9 cellular contexts compared by ENCODE assay signal in genomic region chr5:109921735-109922395, GRCh38.
A peak's percentile ranks its signal among the peaks of the same experiment; 100 is the strongest.
DNase-seq lines count a peak whose midpoint lies in the region; ATAC-seq and TF ChIP-seq lines count a peak whose summit lies in the region.
"Had no signal": no experiment of that assay in that cellular context is flagged by ENCODE, and none has a peak within 500 bp of the region (broad histone marks: within the 10 kb centered on the region; RNA-seq: fewer than 3 reads in every experiment).

No MANE protein-coding gene starts in this region.

- peak; percentile 90 for ATAC-seq in T-helper 17 cell
- ATAC-seq in central memory CD8-positive, alpha-beta T cell (replicated peaks; ENCODE audit: extremely low read depth, poor library complexity, severe bottlenecking), result peak; percentile 84
- ATAC-seq in HG03378 (IDR thresholded peaks at IDR 0.05; ENCODE audit: unreplicated experiment), result no peak
- ATAC-seq: HCT116 had no signal

- peak overlapping the region in 3 of 5 donors; percentile 8 to 36 (median 8) for H3K27ac ChIP-seq in stomach

- peak overlapping the region; percentile 95 for H3K27ac Mint-ChIP-seq in T-helper 17 cell
- peak overlapping the region; percentile 24 for H3K27ac Mint-ChIP-seq in central memory CD8-positive, alpha-beta T cell (ENCODE audit: low read depth)

- peaks cover 0 to 19% (median 9%) of the 10 kb centered on the region in 4 donors for H3K4me1 ChIP-seq in stomach

- H3K36me3 Mint-ChIP-seq in T-helper 17 cell (ENCODE audit: low read depth), result no peaks in the 10 kb centered on the region
- peaks cover 2% of the 10 kb centered on the region for H3K36me3 Mint-ChIP-seq in central memory CD8-positive, alpha-beta T cell (ENCODE audit: insufficient read depth)

- peaks cover 12% of the 10 kb centered on the region for H3K27me3 Mint-ChIP-seq in T-helper 17 cell
- no peaks in the 10 kb centered on the region for H3K27me3 Mint-ChIP-seq in central memory CD8-positive, alpha-beta T cell

- H3K36me3 ChIP-seq in stomach, result no peaks in the 10 kb centered on the region

- no peak for TF ChIP-seq CTCF in stomach (IDR thresholded peaks at IDR 0.05)

- intact Hi-C loops in stomach (cut with DNase I; ENCODE audit: low total_unique reads), result no loop called here

- H3K27me3 ChIP-seq in stomach, result no peaks in the 10 kb centered on the region

- no peak overlapping the region for H3K4me3 ChIP-seq in stomach

- DNase-seq in activated T-cell treated with anti-CD3 and anti-CD28 coated beads for 1 hour (ENCODE audit: low read depth) (peak; percentile 39), activated T-cell treated with anti-CD3 and anti-CD28 coated beads for 4 hours (no peak), T-helper 17 cell (peak in 2 of 3 donors; percentile 9 to 27), stomach (peak; percentile 75), T1000 (lab: John Stamatoyannopoulos, UW) (no peak), SKM-1 (lab: John Stamatoyannopoulos, UW; ENCODE audit: unreplicated experiment) (no peak)
- peak; percentile 17 to 53 for DNase-seq in central memory CD8-positive, alpha-beta T cell (ENCODE audit: low spot score in 2 of 2)

- WGBS in stomach, 5 donors, result 21 to 45% (median 30%) methylated on average over 5 of the region's 5 CpGs

- no peaks in the 10 kb centered on the region for H3K9me3 Mint-ChIP-seq in central memory CD8-positive, alpha-beta T cell

- no peak for TF ChIP-seq POLR2A in stomach (IDR thresholded peaks at IDR 0.05)

- H3K9me3 ChIP-seq in T-helper 17 cell (ENCODE audit: control insufficient read depth, low read length, poor library complexity, severe bottlenecking) (no peaks in the 10 kb centered on the region), stomach (no peaks in the 10 kb centered on the region)

- H3K4me1 Mint-ChIP-seq in T-helper 17 cell, result peaks cover 25% of the 10 kb centered on the region
- peaks cover 33% of the 10 kb centered on the region for H3K4me1 Mint-ChIP-seq in central memory CD8-positive, alpha-beta T cell

- TF ChIP-seq EP300 in stomach (IDR thresholded peaks at IDR 0.05), result no peak

- peak overlapping the region; percentile 81 for H3K4me3 Mint-ChIP-seq in T-helper 17 cell
- H3K4me3 Mint-ChIP-seq in central memory CD8-positive, alpha-beta T cell, result peak overlapping the region; percentile 59

Comparison
In these comparisons a context has a peak if more than half of its experiments do, and no peak if none do; other contexts are left out.
1. DNase-seq: peak in activated T-cell treated with anti-CD3 and anti-CD28 coated beads for 1 hour (single experiment), T-helper 17 cell (2 of 3), central memory CD8-positive, alpha-beta T cell (2 of 2) and stomach (single experiment); none in activated T-cell treated with anti-CD3 and anti-CD28 coated beads for 4 hours (single experiment), T1000 (single experiment) and SKM-1 (single experiment).